1 cellular context compared by ENCODE assay signal in genomic region chr1:36248250-36248894, GRCh38.
A peak's percentile ranks its signal among the peaks of the same experiment; 100 is the strongest.
TF ChIP-seq lines count a peak whose summit lies in the region.

No MANE protein-coding gene starts in this region.

TF ChIP-seq in endothelial cell of umbilical vein, 7 proteins besides CTCF, POLR2A, EP300 and RAD21:
- no peak for TF ChIP-seq GATA2 (IDR thresholded peaks at IDR 0.05; ENCODE audit: insufficient read depth, insufficient read length, low read depth, low read length)
- peak; percentile 83 for TF ChIP-seq FOS (IDR thresholded peaks at IDR 0.05; ENCODE audit: borderline replicate concordance, insufficient read depth, low read length)
- peak; percentile 31 for TF ChIP-seq JUN (IDR thresholded peaks at IDR 0.05; ENCODE audit: borderline replicate concordance, insufficient read depth, insufficient read length, low read depth)
- TF ChIP-seq MYC (IDR thresholded peaks at IDR 0.05; ENCODE audit: low read depth, low read length) = no peak
- TF ChIP-seq EZH2 (IDR thresholded peaks at IDR 0.05; ENCODE audit: borderline replicate concordance, low read depth, low read length, severe bottlenecking) = no peak
- no peak for TF ChIP-seq POLR2AphosphoS5 (IDR thresholded peaks at IDR 0.05; ENCODE audit: insufficient read depth, low read depth, low read length)
- no peak for TF ChIP-seq MAX (IDR thresholded peaks at IDR 0.05; ENCODE audit: insufficient read depth, insufficient read length)
